In the genomic region with DNA sequence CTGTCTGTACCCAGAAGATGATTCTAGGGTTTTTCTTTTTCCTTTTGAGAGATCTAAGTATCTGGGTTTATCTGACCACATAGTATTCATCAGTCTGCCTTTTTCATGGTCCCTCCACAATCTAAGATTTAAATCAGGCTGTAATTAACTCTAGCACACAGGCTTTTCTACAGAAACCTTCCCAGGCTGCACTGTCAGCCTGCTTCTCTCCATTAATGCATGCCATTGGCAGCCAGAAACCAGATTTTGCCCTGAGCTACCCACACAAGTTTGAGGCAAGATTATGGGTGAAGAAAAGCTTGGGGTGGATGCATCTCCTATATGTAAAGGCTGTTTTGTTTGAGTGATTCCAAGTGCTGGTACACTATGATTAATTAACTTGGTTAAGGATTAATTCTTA, we compare ENCODE assay signal across 1 cellular context.
TF ChIP-seq lines count a peak whose summit lies in the region.

No MANE protein-coding gene starts in this region.

TF ChIP-seq in GM12878, 131 proteins besides CTCF, POLR2A, EP300 and RAD21:
- TF ChIP-seq MTA3 (IDR thresholded peaks at IDR 0.05; ENCODE audit: borderline replicate concordance, low read length) (no peak), TBL1XR1 (IDR thresholded peaks at IDR 0.05; ENCODE audit: low read depth, low read length) (no peak), NR2F1 (conservative IDR thresholded peaks at IDR 0.05) (no peak), ETV6 (conservative IDR thresholded peaks at IDR 0.05 in 1 of 2, IDR thresholded peaks at IDR 0.05 in 1 of 2; ENCODE audit: borderline replicate concordance in 1 of 2, low read depth in 1 of 2) (no peak), CBX3 (IDR thresholded peaks at IDR 0.05; ENCODE audit: borderline replicate concordance, low read depth) (no peak), SRF (IDR thresholded peaks at IDR 0.05; ENCODE audit: low read depth in 2 of 2, low read length in 2 of 2) (no peak), HCFC1 (IDR thresholded peaks at IDR 0.05; ENCODE audit: low read length) (no peak), RB1 (IDR thresholded peaks at IDR 0.05; ENCODE audit: borderline replicate concordance) (no peak), TCF7 (IDR thresholded peaks at IDR 0.05; ENCODE audit: borderline replicate concordance) (no peak), PAX5 (IDR thresholded peaks at IDR 0.05; ENCODE audit: borderline replicate concordance, low read depth, low read length) (no peak), HDAC2 (IDR thresholded peaks at IDR 0.05) (no peak), NR2C2 (IDR thresholded peaks at IDR 0.05; ENCODE audit: borderline replicate concordance, control insufficient read depth, insufficient read length, low read depth) (no peak), MEF2B (IDR thresholded peaks at IDR 0.05; ENCODE audit: partially characterized antibody, poor library complexity, severe bottlenecking) (no peak), STAT3 (IDR thresholded peaks at IDR 0.05; ENCODE audit: low read depth, low read length) (no peak), KDM1A (IDR thresholded peaks at IDR 0.05; ENCODE audit: borderline replicate concordance) (no peak), SIX5 (IDR thresholded peaks at IDR 0.05; ENCODE audit: low read depth, low read length, severe bottlenecking) (no peak)
- TF ChIP-seq, protein P1, sequence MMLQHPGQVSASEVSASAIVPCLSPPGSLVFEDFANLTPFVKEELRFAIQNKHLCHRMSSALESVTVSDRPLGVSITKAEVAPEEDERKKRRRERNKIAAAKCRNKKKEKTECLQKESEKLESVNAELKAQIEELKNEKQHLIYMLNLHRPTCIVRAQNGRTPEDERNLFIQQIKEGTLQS (IDR thresholded peaks at IDR 0.05; ENCODE audit: borderline replicate concordance, extremely low read depth, low read depth, low read length): no peak
- TF ChIP-seq, protein P2, sequence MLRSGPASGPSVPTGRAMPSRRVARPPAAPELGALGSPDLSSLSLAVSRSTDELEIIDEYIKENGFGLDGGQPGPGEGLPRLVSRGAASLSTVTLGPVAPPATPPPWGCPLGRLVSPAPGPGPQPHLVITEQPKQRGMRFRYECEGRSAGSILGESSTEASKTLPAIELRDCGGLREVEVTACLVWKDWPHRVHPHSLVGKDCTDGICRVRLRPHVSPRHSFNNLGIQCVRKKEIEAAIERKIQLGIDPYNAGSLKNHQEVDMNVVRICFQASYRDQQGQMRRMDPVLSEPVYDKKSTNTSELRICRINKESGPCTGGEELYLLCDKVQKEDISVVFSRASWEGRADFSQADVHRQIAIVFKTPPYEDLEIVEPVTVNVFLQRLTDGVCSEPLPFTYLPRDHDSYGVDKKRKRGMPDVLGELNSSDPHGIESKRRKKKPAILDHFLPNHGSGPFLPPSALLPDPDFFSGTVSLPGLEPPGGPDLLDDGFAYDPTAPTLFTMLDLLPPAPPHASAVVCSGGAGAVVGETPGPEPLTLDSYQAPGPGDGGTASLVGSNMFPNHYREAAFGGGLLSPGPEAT (IDR thresholded peaks at IDR 0.05; ENCODE audit: low read depth): no peak
